ENCODE assay signal across 18 cellular contexts in the genomic region with DNA sequence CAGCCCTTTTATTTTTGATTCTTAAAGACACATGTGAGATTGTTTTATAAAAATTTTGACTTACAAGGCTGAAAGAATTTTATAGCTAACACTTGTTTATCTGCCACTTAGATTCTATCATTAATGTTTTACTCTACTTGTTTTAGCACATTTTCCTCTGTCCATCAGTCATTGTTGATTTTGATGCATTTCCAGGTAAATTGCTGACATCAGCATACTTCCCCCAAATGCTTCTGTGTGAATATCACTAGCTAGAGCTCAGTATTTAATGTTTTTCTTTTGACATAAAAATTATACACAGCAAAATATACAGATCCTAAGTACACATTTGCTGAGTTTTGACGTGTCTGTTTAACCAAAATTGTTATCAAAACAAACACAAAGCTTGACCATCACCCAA.
"Had no signal": no experiment of that assay in that cellular context is flagged by ENCODE, and none has a peak within 500 bp of the region (broad histone marks: within the 10 kb centered on the region; RNA-seq: fewer than 3 reads in every experiment).

No MANE protein-coding gene starts in this region.

- H3K27ac ChIP-seq: heart left ventricle, lower lobe of right lung, upper lobe of left lung, vagina had no signal

- ATAC-seq: activated CD4-positive, alpha-beta T cell treated with anti-CD3 and anti-CD28 coated beads for 36 hours; activated CD8-positive, alpha-beta memory T cell treated with anti-CD3 and anti-CD28 coated beads, Interleukin-2, amount 10 ng/mL, durations not matched to agents 7 days and 5 days; activated CD8-positive, alpha-beta T cell treated with anti-CD3 and anti-CD28 coated beads, Interleukin-2, amount 10 ng/mL, durations not matched to agents 7 days and 5 days; activated naive CD8-positive, alpha-beta T cell treated with anti-CD3 and anti-CD28 coated beads, Interleukin-2, amount 50 U/mL, for 24 hours; heart left ventricle; lower lobe of right lung; right cardiac atrium; T-cell had no signal

- H3K27me3 ChIP-seq: heart left ventricle, upper lobe of left lung, vagina had no signal

- H3K36me3 ChIP-seq: lower lobe of right lung, upper lobe of left lung, vagina had no signal

- H3K9me3 ChIP-seq: lower lobe of right lung, upper lobe of left lung, vagina had no signal

- DNase-seq: activated CD4-positive, alpha-beta T cell treated with anti-CD3 and anti-CD28 coated beads for 36 hours; activated CD4-positive, CD25-positive, alpha-beta regulatory T cell; activated CD8-positive, alpha-beta memory T cell treated with anti-CD3 and anti-CD28 coated beads, Interleukin-2, amount 10 ng/mL, durations not matched to agents 7 days and 5 days; activated CD8-positive, alpha-beta T cell treated with anti-CD3 and anti-CD28 coated beads, Interleukin-2, amount 10 ng/mL, durations not matched to agents 7 days and 5 days; activated naive CD8-positive, alpha-beta T cell treated with anti-CD3 and anti-CD28 coated beads, Interleukin-2, amount 50 U/mL, for 24 hours; activated T-cell treated with anti-CD3 and anti-CD28 coated beads, Interleukin-2, amount 50 U/mL, for 48 hours; amygdala; caudate nucleus; foreskin fibroblast; heart left ventricle; hypothalamus; lower lobe of right lung; nephron progenitor cell; right cardiac atrium; stimulated activated CD4-positive, alpha-beta T cell treated with anti-CD3 and anti-CD28 coated beads, Interleukin-2, amount 100 ng/mL, for 48 hours; T-cell; upper lobe of left lung had no signal

- H3K4me3 ChIP-seq: heart left ventricle, lower lobe of right lung, upper lobe of left lung, vagina had no signal
